ENCODE assay signal across 8 cellular contexts in genomic region chr16:14366447-14366846, GRCh38.
"Had no signal": no experiment of that assay in that cellular context is flagged by ENCODE, and none has a peak within 500 bp of the region (broad histone marks: within the 10 kb centered on the region; RNA-seq: fewer than 3 reads in every experiment).

No MANE protein-coding gene starts in this region.

- H3K27ac Mint-ChIP-seq: GM23338, HFFc6, IgD-negative memory B cell had no signal

- H3K9me3 ChIP-seq: HAP-1 had no signal

- H3K4me3 ChIP-seq: GM23338, HAP-1 had no signal

- H3K4me3 Mint-ChIP-seq: GM23338, HFFc6, IgD-negative memory B cell had no signal

- ATAC-seq: GM23338, HCT116 had no signal

- H3K36me3 ChIP-seq: HAP-1 had no signal

- H3K9me3 Mint-ChIP-seq: GM23338, HFFc6, IgD-negative memory B cell had no signal

- DNase-seq: H7, HFFc6, KBM-7 had no signal

- H2AFZ ChIP-seq: GM23338 had no signal

- H3K4me2 ChIP-seq: GM23338 had no signal

- H3K4me1 ChIP-seq: HAP-1 had no signal

- H3K36me3 Mint-ChIP-seq: IgD-negative memory B cell had no signal

- FAIRE-seq: HTR-8/SVneo had no signal
